Comparison of ENCODE assay signal across 25 cellular contexts in genomic region chr1:119771770-119772169, GRCh38. TPM values are rescaled to one million over a fixed set of nuclear protein-coding genes. Genes with fewer than 3 reads are reported as not detected.
"Had no signal": no experiment of that assay in that cellular context is flagged by ENCODE, and none has a peak within 500 bp of the region (broad histone marks: within the 10 kb centered on the region; RNA-seq: fewer than 3 reads in every experiment).

No MANE protein-coding gene starts in this region.

- H3K27ac ChIP-seq: cardiac muscle cell, left ventricle myocardium inferior, prostate gland, suprapubic skin, upper lobe of left lung had no signal

- H3K4me3 ChIP-seq: cardiac muscle cell, left ventricle myocardium inferior, prostate gland, right atrium auricular region, skin epidermis, suprapubic skin, upper lobe of left lung had no signal

- H3K4me1 ChIP-seq: prostate gland had no signal

- ATAC-seq: activated CD8-positive, alpha-beta memory T cell treated with anti-CD3 and anti-CD28 coated beads, Interleukin-2, amount 10 ng/mL, durations not matched to agents 7 days and 5 days; stimulated activated naive CD8-positive, alpha-beta T cell treated with anti-CD3 and anti-CD28 coated beads, Interleukin-15, amount 100 ng/mL, for 72 hours had no signal

- H3K36me3 ChIP-seq: cardiac muscle cell, left ventricle myocardium inferior, prostate gland, right atrium auricular region, suprapubic skin, upper lobe of left lung had no signal

- H3K27me3 ChIP-seq: cardiac muscle cell, right atrium auricular region, suprapubic skin, upper lobe of left lung had no signal

- DNase-seq: activated CD4-positive, alpha-beta memory T cell treated with anti-CD3 and anti-CD28 coated beads, Interleukin-2, amount 10 ng/mL, durations not matched to agents 7 days and 5 days; activated CD4-positive, alpha-beta T cell treated with anti-CD3 and anti-CD28 coated beads for 48 hours; activated CD4-positive, CD25-positive, alpha-beta regulatory T cell; amniotic stem cell; effector CD8-positive, alpha-beta T cell; left ventricle myocardium inferior; stimulated activated CD4-positive, alpha-beta T cell treated with anti-CD3 and anti-CD28 coated beads, Interleukin-15, amount 100 ng/mL, for 24 hours; stimulated activated CD4-positive, alpha-beta T cell treated with anti-CD3 and anti-CD28 coated beads, Interleukin-4, amount 100 ng/mL, for 1 hour; stimulated activated naive CD8-positive, alpha-beta T cell treated with anti-CD3 and anti-CD28 coated beads, Interleukin-15, amount 100 ng/mL, for 72 hours; T-helper 1 cell; T-helper 9 cell had no signal

- H3K9me3 ChIP-seq: left ventricle myocardium inferior, prostate gland, right atrium auricular region, suprapubic skin, upper lobe of left lung had no signal

RNA-seq across cellular contexts. Expression of gene HMGCS2, which starts 3.1 kb away (rescaled TPM):
- total RNA-seq: activated CD4-positive, alpha-beta memory T cell treated with anti-CD3 and anti-CD28 coated beads, Interleukin-2, amount 10 ng/mL, durations not matched to agents 7 days and 5 days; activated CD8-positive, alpha-beta memory T cell treated with anti-CD3 and anti-CD28 coated beads, Interleukin-2, amount 10 ng/mL, durations not matched to agents 7 days and 5 days; cardiac muscle cell; chondrocyte; endothelial cell of umbilical vein; fibroblast of lung; frontal cortex; kidney epithelial cell; neural crest cell; osteoblast had no signal
- polyA plus RNA-seq: endothelial cell of umbilical vein, fibroblast of lung had no signal

RNA-seq across cellular contexts. Expression of gene REG4, which starts 39.5 kb away (rescaled TPM):
- total RNA-seq: activated CD4-positive, alpha-beta memory T cell treated with anti-CD3 and anti-CD28 coated beads, Interleukin-2, amount 10 ng/mL, durations not matched to agents 7 days and 5 days; cardiac muscle cell; chondrocyte; endothelial cell of umbilical vein; fibroblast of lung; frontal cortex; kidney epithelial cell; left ventricle myocardium inferior; neural crest cell; osteoblast; right atrium auricular region; suprapubic skin; upper lobe of left lung had no signal
- polyA plus RNA-seq: cardiac muscle cell, endothelial cell of umbilical vein, fibroblast of lung had no signal
